In genomic region chr1:14522331-14523241, GRCh38 we compare ENCODE assay signal across 9 cellular contexts.
A peak's percentile ranks its signal among the peaks of the same experiment; 100 is the strongest.
DNase-seq lines count a peak whose midpoint lies in the region; ATAC-seq, FAIRE-seq and TF ChIP-seq lines count a peak whose summit lies in the region.
"Had no signal": no experiment of that assay in that cellular context is flagged by ENCODE, and none has a peak within 500 bp of the region (broad histone marks: within the 10 kb centered on the region; RNA-seq: fewer than 3 reads in every experiment).

No MANE protein-coding gene starts in this region.

- H2BK5ac ChIP-seq in H1 (ENCODE audit: low read depth, low read length), result no peak overlapping the region

- DNase-seq in GM04504 (ENCODE audit: low read depth), result peak; percentile 75
- DNase-seq in H1 (ENCODE audit: low read depth in 1 of 2, low spot score in 2 of 2), result no peak
- DNase-seq in occipital lobe (lab: John Stamatoyannopoulos, UW), result peak; percentile 10
- DNase-seq in Karpas-422, result no peak
- DNase-seq in NOMO-1 (lab: John Stamatoyannopoulos, UW; ENCODE audit: unreplicated experiment in 2 of 2), result no peak
- DNase-seq in cerebellar cortex (ENCODE audit: low spot score), result no peak
- DNase-seq in COR-L47 (lab: John Stamatoyannopoulos, UW), result no peak

- WGBS in H1 (ENCODE audit: extremely low coverage in 1 of 2, insufficient coverage in 1 of 2, insufficient read length in 1 of 2, insufficient replicate concordance in 2 of 2, low coverage in 1 of 2, low lambda C conversion rate in 2 of 2, missing lambda C conversion rate in 1 of 2), 2 experiments, result 81% methylated on average over 11 of the region's 11 CpGs; no CpG with 5 or more reads in 1 of the 2 experiments

- no peak for FAIRE-seq in H1 (lab: Jason Lieb, UNC)
- FAIRE-seq: colon had no signal

- H3K27me3 ChIP-seq in H1 (replicated peaks in 1 of 4; ENCODE audit: control insufficient read depth in 3 of 4, extremely low read depth in 1 of 4, insufficient read depth in 3 of 4, low read length in 3 of 4), result no peaks in the 10 kb centered on the region
- H3K27me3 ChIP-seq in Karpas-422 (ENCODE audit: low read length), result no peaks in the 10 kb centered on the region

- H3K18ac ChIP-seq in H1 (ENCODE audit: extremely low read depth, low read length), result no peak overlapping the region

- no peaks in the 10 kb centered on the region for H3K79me1 ChIP-seq in H1 (ENCODE audit: low read depth, low read length)

- no peak overlapping the region for H2BK120ac ChIP-seq in H1 (replicated peaks; ENCODE audit: low read depth, low read length)

- H3K23ac ChIP-seq in H1 (ENCODE audit: insufficient read length), result no peak overlapping the region

- no peak overlapping the region; the same call in 1 of the 2 replicates for H4K8ac ChIP-seq in H1 (ENCODE audit: extremely low read depth, insufficient read depth, low read length)

- peak; percentile 48 for ATAC-seq in HG03060 (IDR thresholded peaks at IDR 0.05; ENCODE audit: low read depth, unreplicated experiment)

- H2AFZ ChIP-seq in H1 (ENCODE audit: low read length), result no peak overlapping the region
- H2AFZ ChIP-seq in Karpas-422 (ENCODE audit: low read length), result no peak overlapping the region

- H3K27ac ChIP-seq in H1 (ENCODE audit: low read depth, low read length) (no peak overlapping the region), Karpas-422 (ENCODE audit: low read length) (no peak overlapping the region)

- H2BK20ac ChIP-seq in H1 (ENCODE audit: low read length), result no peak overlapping the region

- H3K14ac ChIP-seq in H1 (ENCODE audit: insufficient read length), result no peak overlapping the region

- H3K56ac ChIP-seq in H1 (replicated peaks; ENCODE audit: insufficient read length, low read depth, low read length), result no peak overlapping the region

- POLR2A ChIA-PET in H1 (lab: Charles Lee; ENCODE audit: partially characterized antibody), result no interaction called here

- CTCF ChIA-PET in H1 (lab: Charles Lee; ENCODE audit: partially characterized antibody), result interaction anchor here (0.9 to 1.4 kb wide), 6 partner anchors 12 to 524 kb away, joined by 3 to 5 read pairs (median 4); no protein-coding TSS in a partner anchor

- no peak overlapping the region for H4K5ac ChIP-seq in H1 (ENCODE audit: insufficient read length, low read depth, low read length)

- H2AK5ac ChIP-seq in H1 (ENCODE audit: low read depth, low read length), result no peak overlapping the region

- TF ChIP-seq RAD21 in H1 (IDR thresholded peaks at IDR 0.05 in 1 of 2, conservative IDR thresholded peaks at IDR 0.05 in 1 of 2; ENCODE audit: low read depth in 2 of 2, low read length in 2 of 2), result no peak

- no peaks in the 10 kb centered on the region for H4K20me1 ChIP-seq in H1 (replicated peaks in 1 of 2; ENCODE audit: control insufficient read depth in 1 of 2, insufficient read depth in 2 of 2, low read length in 2 of 2)
- no peaks in the 10 kb centered on the region for H4K20me1 ChIP-seq in Karpas-422 (ENCODE audit: insufficient read depth, low read depth, low read length)

- no peak for TF ChIP-seq EP300 in H1 (IDR thresholded peaks at IDR 0.05; ENCODE audit: borderline replicate concordance in 1 of 2, low read depth in 2 of 2, low read length in 2 of 2)

- H3K4ac ChIP-seq in H1 (replicated peaks; ENCODE audit: insufficient read length, low read depth, low read length), result no peak overlapping the region

- no peaks in the 10 kb centered on the region for H3K36me3 ChIP-seq in H1 (ENCODE audit: control insufficient read depth in 2 of 4, insufficient read depth in 4 of 4, low read length in 3 of 4)
- no peaks in the 10 kb centered on the region for H3K36me3 ChIP-seq in Karpas-422 (ENCODE audit: insufficient read depth, low read length)

- H3K4me2 ChIP-seq in H1 (ENCODE audit: insufficient read depth in 1 of 2, low read depth in 2 of 2, low read length in 2 of 2) (no peak overlapping the region), Karpas-422 (ENCODE audit: low read depth, low read length, poor library complexity, severe bottlenecking) (no peak overlapping the region)

- no peak overlapping the region for H2BK15ac ChIP-seq in H1 (ENCODE audit: low read length)

- H2BK12ac ChIP-seq in H1 (ENCODE audit: low read depth, low read length), result no peak overlapping the region

- no peaks in the 10 kb centered on the region for H3K9me2 ChIP-seq in Karpas-422 (replicated peaks; ENCODE audit: insufficient read depth, low read length)

- TF ChIP-seq POLR2A in H1 (IDR thresholded peaks at IDR 0.05; ENCODE audit: control extremely low read depth in 1 of 2, low read depth in 2 of 2, low read length in 2 of 2), result no peak

- no peaks in the 10 kb centered on the region for H3K79me2 ChIP-seq in H1 (ENCODE audit: control insufficient read depth in 1 of 2, insufficient read depth in 2 of 2, low read length in 2 of 2)
- no peaks in the 10 kb centered on the region for H3K79me2 ChIP-seq in Karpas-422 (ENCODE audit: low read length)

- TF ChIP-seq CTCF in H1 (IDR thresholded peaks at IDR 0.05; ENCODE audit: control extremely low read depth in 1 of 3, insufficient read depth in 1 of 3, low read depth in 1 of 3, low read length in 3 of 3), result no peak

- H3K23me2 ChIP-seq in H1 (ENCODE audit: low read depth, low read length), result no peaks in the 10 kb centered on the region; the same call in 1 of the 2 replicates

- H3K9ac ChIP-seq in H1 (replicated peaks in 1 of 4; ENCODE audit: extremely low read depth in 1 of 4, low read depth in 3 of 4, low read length in 3 of 4), result no peak overlapping the region
- H3K9ac ChIP-seq in Karpas-422 (ENCODE audit: low read length), result no peak overlapping the region

- H3K4me3 ChIP-seq in H1 (ENCODE audit: extremely low read depth in 1 of 4, insufficient read depth in 2 of 4, low read depth in 3 of 4, low read length in 4 of 4) (no peak overlapping the region), Karpas-422 (ENCODE audit: low read length) (no peak overlapping the region)

- H3K9me3 ChIP-seq in H1 (ENCODE audit: insufficient read depth in 2 of 2, low read depth in 1 of 2, low read length in 1 of 2) (no peaks in the 10 kb centered on the region), Karpas-422 (ENCODE audit: low read length) (no peaks in the 10 kb centered on the region)

- no peak overlapping the region for H4K91ac ChIP-seq in H1 (replicated peaks; ENCODE audit: insufficient read length, low read length)

- H3K4me1 ChIP-seq in H1 (replicated peaks in 1 of 4; ENCODE audit: control insufficient read depth in 3 of 4, insufficient read depth in 4 of 4, low read length in 3 of 4), result no peaks in the 10 kb centered on the region; a peak in 1 of 7 replicates
- no peaks in the 10 kb centered on the region for H3K4me1 ChIP-seq in Karpas-422 (ENCODE audit: low read length)

TF ChIP-seq in H1, 55 proteins besides CTCF, POLR2A, EP300 and RAD21:
- TF ChIP-seq JUND (IDR thresholded peaks at IDR 0.05; ENCODE audit: low read length) (peak; percentile 70; the same call in 1 of the 2 replicates), KDM4A (IDR thresholded peaks at IDR 0.05; ENCODE audit: low read depth, low read length, severe bottlenecking) (no peak)
TF ChIP-seq in H1: peak in this region for 1.

Comparison
In these comparisons a context has a peak if more than half of its experiments do, and no peak if none do; other contexts are left out.
1. DNase-seq: peak in GM04504 (single experiment) and occipital lobe (single experiment); none in H1 (0 of 2), Karpas-422 (single experiment), NOMO-1 (0 of 2), cerebellar cortex (single experiment) and COR-L47 (single experiment).